In the genomic region with DNA sequence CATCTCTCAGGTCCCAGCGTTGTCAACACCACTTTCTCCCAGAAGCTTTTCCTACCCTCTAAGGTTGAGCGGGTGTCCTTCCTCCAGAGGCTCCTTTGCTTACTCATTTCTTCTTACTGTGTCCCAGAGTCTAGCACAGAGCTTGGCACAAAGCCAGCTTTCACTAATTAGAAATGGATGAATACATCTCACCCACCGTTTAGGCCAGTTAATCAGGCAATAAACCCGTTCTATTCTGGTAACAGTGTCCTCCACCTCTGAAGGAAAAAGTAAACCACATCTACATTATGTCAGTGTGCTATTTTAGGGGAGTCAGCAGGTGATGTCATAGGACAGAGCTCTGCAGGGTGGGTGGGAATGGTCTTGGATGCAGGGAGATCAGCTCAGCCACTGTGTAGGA, we compare ENCODE assay signal across 15 cellular contexts.
DNase-seq lines count a peak whose midpoint lies in the region; TF ChIP-seq lines count a peak whose summit lies in the region.
"Had no signal": no experiment of that assay in that cellular context is flagged by ENCODE, and none has a peak within 500 bp of the region (broad histone marks: within the 10 kb centered on the region; RNA-seq: fewer than 3 reads in every experiment).

No MANE protein-coding gene starts in this region.

- H3K4me2 ChIP-seq in mammary epithelial cell (ENCODE audit: insufficient read depth, low read depth, low read length) (no peak overlapping the region), smooth muscle cell (peak overlapping the region; percentile 23)
- H3K4me2 ChIP-seq: SK-N-SH had no signal

- H3K9me3 Mint-ChIP-seq in MCF 10A (ENCODE audit: unreplicated experiment), result no peaks in the 10 kb centered on the region

- H2AFZ ChIP-seq in mammary epithelial cell (ENCODE audit: low read depth, low read length), result no peak overlapping the region
- H2AFZ ChIP-seq in smooth muscle cell (ENCODE audit: low read depth), result no peak overlapping the region
- H2AFZ ChIP-seq: parathyroid adenoma had no signal

- TF ChIP-seq CTCF in MCF 10A (IDR thresholded peaks at IDR 0.05; ENCODE audit: unreplicated experiment) (no peak), mammary epithelial cell (conservative IDR thresholded peaks at IDR 0.05 in 1 of 2, IDR thresholded peaks at IDR 0.05 in 1 of 2; ENCODE audit: extremely low read depth in 1 of 2, insufficient read depth in 1 of 2, low read depth in 1 of 2, low read length in 2 of 2) (no peak), epithelial cell of proximal tubule (conservative IDR thresholded peaks at IDR 0.05; ENCODE audit: low read depth, low read length) (no peak), smooth muscle cell (IDR thresholded peaks at IDR 0.05; ENCODE audit: borderline replicate concordance, insufficient read depth, poor library complexity, severe bottlenecking) (no peak), lower leg skin (IDR thresholded peaks at IDR 0.05) (no peak)

- no peak overlapping the region for H3K4me3 Mint-ChIP-seq in MCF 10A (ENCODE audit: unreplicated experiment)
- H3K4me3 Mint-ChIP-seq: brain had no signal

- in situ Hi-C loops in mammary epithelial cell (cut with MboI; ENCODE audit: low sequenced_read_pairs in 2 of 2), result loop anchor here in 1 of 2 donors (25.0 kb wide), 1 partner anchor 665 kb away; no protein-coding TSS in a partner anchor

- dilution Hi-C loops in mammary epithelial cell (cut with HindIII; ENCODE audit: low sequenced_read_pairs), result no loop called here

- H3K27ac ChIP-seq in mammary epithelial cell (ENCODE audit: insufficient read depth, low read depth, low read length), result no peak overlapping the region
- H3K27ac ChIP-seq in smooth muscle cell (ENCODE audit: low read depth), result no peak overlapping the region
- H3K27ac ChIP-seq: parathyroid adenoma had no signal

- no peaks in the 10 kb centered on the region for H3K4me1 ChIP-seq in mammary epithelial cell (ENCODE audit: insufficient read depth, low read length)
- no peaks in the 10 kb centered on the region for H3K4me1 ChIP-seq in smooth muscle cell (ENCODE audit: low read depth)
- H3K4me1 ChIP-seq: parathyroid adenoma had no signal

- no peaks in the 10 kb centered on the region for H3F3A ChIP-seq in smooth muscle cell (ENCODE audit: low read depth)

- no peaks in the 10 kb centered on the region for H3K27me3 ChIP-seq in mammary epithelial cell (ENCODE audit: insufficient read depth, low read length)
- H3K27me3 ChIP-seq in smooth muscle cell (ENCODE audit: low read depth), result no peaks in the 10 kb centered on the region

- POLR2A ChIA-PET in MCF 10A (lab: Yijun Ruan, JAX), result interaction anchor here (1.8 kb wide), 1 partner anchor 16 kb away, joined by 4 read pairs; no protein-coding TSS in a partner anchor

- no peaks in the 10 kb centered on the region for H3K36me3 Mint-ChIP-seq in MCF 10A (ENCODE audit: insufficient read depth, unreplicated experiment)
- H3K36me3 Mint-ChIP-seq: brain had no signal

- H3K27ac Mint-ChIP-seq in MCF 10A (ENCODE audit: low read depth, unreplicated experiment), result no peak overlapping the region
- H3K27ac Mint-ChIP-seq: brain had no signal

- peaks cover 12% of the 10 kb centered on the region for H3K27me3 Mint-ChIP-seq in MCF 10A (ENCODE audit: insufficient read depth, unreplicated experiment)

- BruUV-seq in MCF 10A (replicated peaks; lab: Mats Ljungman, UMichigan) (no TSS peak), mammary epithelial cell (replicated peaks; lab: Mats Ljungman, UMichigan) (no TSS peak)

- peaks cover 5% of the 10 kb centered on the region for H3K4me1 Mint-ChIP-seq in MCF 10A (ENCODE audit: insufficient read depth, unreplicated experiment)

- no peak overlapping the region for H3K9ac ChIP-seq in mammary epithelial cell (ENCODE audit: insufficient read depth, low read length)
- no peak overlapping the region for H3K9ac ChIP-seq in smooth muscle cell (ENCODE audit: low read depth)
- H3K9ac ChIP-seq: parathyroid adenoma, SK-N-SH had no signal

- DNase-seq in MCF 10A (ENCODE audit: unreplicated experiment), result peak; percentile 22
- no peak for DNase-seq in mammary epithelial cell
- DNase-seq in RPMI8226, result peak; percentile 8
- peak; percentile 76 for DNase-seq in epithelial cell of proximal tubule (ENCODE audit: low read depth)
- no peak for DNase-seq in smooth muscle cell (lab: John Stamatoyannopoulos, UW; ENCODE audit: unreplicated experiment)
- no peak for DNase-seq in activated CD4-positive, alpha-beta T cell treated with anti-CD3 and anti-CD28 coated beads, Interleukin-2, amount 50 U/mL, for 48 hours
- DNase-seq in lower leg skin (ENCODE audit: low spot score in 2 of 2), result no peak
- no peak for DNase-seq in NCI-H1092 treated with DMSO at 0.1 percent for 48 hours (lab: John Stamatoyannopoulos, UW)
- DNase-seq: activated CD8-positive, alpha-beta memory T cell treated with anti-CD3 and anti-CD28 coated beads for 24 hours; activated effector memory CD4-positive, alpha-beta T cell treated with anti-CD3 and anti-CD28 coated beads, Interleukin-2, amount 50 U/mL, for 16 hours; mucosa of descending colon; NCI-H2029 treated with DMSO at 0.1 percent for 48 hours; SK-N-SH had no signal

- TF ChIP-seq POLR2A in lower leg skin (IDR thresholded peaks at IDR 0.05), result no peak

- 42% methylated on average over 4 of the region's 4 CpGs for WGBS in mammary epithelial cell (ENCODE audit: low coverage, missing lambda C conversion rate)
- 31% methylated on average over 4 of the region's 4 CpGs for WGBS in smooth muscle cell (ENCODE audit: low lambda C conversion rate)
- 23 to 30% methylated on average over 4 of the region's 4 CpGs for WGBS in lower leg skin, 2 donors

- no peaks in the 10 kb centered on the region for H4K20me1 ChIP-seq in mammary epithelial cell (ENCODE audit: insufficient read depth, low read length)
- no peaks in the 10 kb centered on the region for H4K20me1 ChIP-seq in smooth muscle cell (ENCODE audit: low read depth)

- H3K79me2 ChIP-seq in mammary epithelial cell (ENCODE audit: insufficient read depth, low read length) (no peaks in the 10 kb centered on the region), smooth muscle cell (ENCODE audit: low read depth) (no peaks in the 10 kb centered on the region)
- H3K79me2 ChIP-seq: parathyroid adenoma had no signal

- intact Hi-C loops in MCF 10A (cut with micrococcal nuclease) (no loop called here), mammary epithelial cell (cut with micrococcal nuclease) (no loop called here), lower leg skin (cut with DNase I; ENCODE audit: low total_unique reads) (loop anchor here (10.0 kb wide), 1 partner anchor 1097 kb away; no protein-coding TSS in a partner anchor)

- CTCF ChIA-PET in MCF 10A (lab: Yijun Ruan, JAX), result interaction anchor here (0.6 to 4.4 kb wide), 8 partner anchors 12 to 621 kb away, joined by 3 to 46 read pairs (median 4); no protein-coding TSS in a partner anchor
- CTCF ChIA-PET in mammary epithelial cell (lab: Charles Lee; ENCODE audit: low non-redundant PET), result no interaction called here

- H3K36me3 ChIP-seq in mammary epithelial cell (ENCODE audit: insufficient read depth, low read length) (no peaks in the 10 kb centered on the region), smooth muscle cell (ENCODE audit: low read depth) (no peaks in the 10 kb centered on the region)

- H3K4me3 ChIP-seq in mammary epithelial cell (replicated peaks in 1 of 3; ENCODE audit: insufficient read depth in 1 of 3, low read depth in 2 of 3, low read length in 3 of 3) (no peak overlapping the region), epithelial cell of proximal tubule (ENCODE audit: low read depth, low read length) (no peak overlapping the region), smooth muscle cell (no peak overlapping the region), lower leg skin (ENCODE audit: low read depth, poor library complexity, severe bottlenecking) (no peak overlapping the region)
- H3K4me3 ChIP-seq: mucosa of descending colon had no signal

- H3K9me3 ChIP-seq in mammary epithelial cell (replicated peaks; ENCODE audit: insufficient read depth, low read length) (no peaks in the 10 kb centered on the region), smooth muscle cell (replicated peaks; ENCODE audit: low read depth) (no peaks in the 10 kb centered on the region)
- H3K9me3 ChIP-seq: mucosa of descending colon, SK-N-SH had no signal

Comparison
In these comparisons a context has a peak if more than half of its experiments do, and no peak if none do; other contexts are left out.
1. DNase-seq: peak in MCF 10A (single experiment), RPMI8226 (single experiment) and epithelial cell of proximal tubule (single experiment); none in mammary epithelial cell (single experiment), smooth muscle cell (single experiment), activated CD4-positive, alpha-beta T cell treated with anti-CD3 and anti-CD28 coated beads, Interleukin-2, amount 50 U/mL, for 48 hours (0 of 2), lower leg skin (0 of 2) and NCI-H1092 treated with DMSO at 0.1 percent for 48 hours (single experiment).